Comparison of ENCODE assay signal across 8 cellular contexts in genomic region chr7:138935438-138936079, GRCh38. TPM values are rescaled to one million over a fixed set of nuclear protein-coding genes. Genes with fewer than 3 reads are reported as not detected.
DNase-seq lines count a peak whose midpoint lies in the region; ATAC-seq, FAIRE-seq and TF ChIP-seq lines count a peak whose summit lies in the region.

No MANE protein-coding gene starts in this region.

- no peak overlapping the region for H2AFZ ChIP-seq in K562 (ENCODE audit: low read depth, low read length)

- no peak for TF ChIP-seq RAD21 in K562 (CRISPR knock-in tag; conservative IDR thresholded peaks at IDR 0.05 in 1 of 2, IDR thresholded peaks at IDR 0.05 in 1 of 2)

- no peaks in the 10 kb centered on the region for H3K79me2 ChIP-seq in K562 (ENCODE audit: control insufficient read depth, insufficient read depth, low read length)

- peaks cover 17% of the 10 kb centered on the region for H3K4me1 ChIP-seq in BE2C
- H3K4me1 ChIP-seq in K562 (replicated peaks in 1 of 2; ENCODE audit: control insufficient read depth in 2 of 2, insufficient read depth in 2 of 2, low read length in 2 of 2): 0 out of 5 replicates have a peak, but pooled peaks cover 0 to 5% of the 10 kb centered on the region in 2 experiments
- no peaks in the 10 kb centered on the region for H3K4me1 ChIP-seq in prostate gland (replicated peaks)

- POLR2A ChIA-PET in K562 (lab: Yijun Ruan, JAX): interaction anchor here (0.6 to 1.3 kb wide), 3 partner anchors 11 to 134 kb away, joined by 3 read pairs; no protein-coding TSS in a partner anchor

- H3K27ac ChIP-seq in K562 (ENCODE audit: extremely low read depth, low read depth, low read length) (no peak overlapping the region), prostate gland (peak overlapping the region in 1 of 2 donors; percentile 8)

- ATAC-seq in K562: peak; percentile 88

- CTCF ChIA-PET in K562 (lab: Yijun Ruan, JAX; ENCODE audit: low intra/inter-chr PET ratio): no interaction called here

- TF ChIP-seq CTCF in BE2C (IDR thresholded peaks at IDR 0.05; ENCODE audit: low read depth, low read length) (no peak), K562 (IDR thresholded peaks at IDR 0.05 in 2 of 3, conservative IDR thresholded peaks at IDR 0.05 in 1 of 3; ENCODE audit: insufficient read depth in 2 of 3, low read depth in 1 of 3, low read length in 3 of 3) (no peak), prostate gland (IDR thresholded peaks at IDR 0.05) (no peak)

- H3K27me3 ChIP-seq in BE2C (no peaks in the 10 kb centered on the region), K562 (ENCODE audit: control insufficient read depth in 2 of 2, insufficient read depth in 2 of 2, low read length in 2 of 2) (peaks cover 43 to 65% of the 10 kb centered on the region in 2 experiments), prostate gland (replicated peaks; ENCODE audit: insufficient read depth) (no peaks in the 10 kb centered on the region)

- no peak for TF ChIP-seq POLR2A in K562 (conservative IDR thresholded peaks at IDR 0.05)
- TF ChIP-seq POLR2A in prostate gland (IDR thresholded peaks at IDR 0.05): no peak

- H3K4me2 ChIP-seq in K562 (ENCODE audit: insufficient read depth, low read length): peak overlapping the region; percentile 9; the same call in 1 of the 2 replicates

- in situ Hi-C loops in K562 (cut with MboI): no loop called here

- intact Hi-C loops in K562 (cut with micrococcal nuclease): no loop called here
- intact Hi-C loops in prostate gland (cut with DNase I): no loop called here

- BruUV-seq in K562 (replicated peaks; lab: Mats Ljungman, UMichigan): no TSS peak

- WGBS in K562 (ENCODE audit: insufficient coverage, low coverage, missing lambda C conversion rate): 3% methylated on average over 7 of the region's 7 CpGs
- 30% methylated on average over 7 of the region's 7 CpGs for WGBS in prostate gland

- DNase-seq in BE2C: peak; percentile 87
- DNase-seq in NCI-H187 treated with DMSO at 0.1 percent for 48 hours (lab: John Stamatoyannopoulos, UW): peak; percentile 25
- peak in 2 of 4 experiments; percentile 41 to 66 for DNase-seq in K562 (ENCODE audit: extremely low read depth in 1 of 4, low spot score in 3 of 4)
- DNase-seq in left kidney (ENCODE audit: low read depth, low spot score): peak; percentile 87
- no peak for DNase-seq in HT-29 (ENCODE audit: low spot score)
- DNase-seq in SIG-M5 (lab: John Stamatoyannopoulos, UW): no peak
- no peak for DNase-seq in prostate gland (ENCODE audit: low spot score)
- no peak for DNase-seq in activated CD4-positive, CD25-positive, alpha-beta regulatory T cell treated with anti-CD3 and anti-CD28 coated beads, Interleukin-2, amount 50 U/mL, for 72 hours

- H4K20me1 ChIP-seq in K562 (replicated peaks; ENCODE audit: control insufficient read depth, insufficient read depth, low read length): no peaks in the 10 kb centered on the region

- H3K9ac ChIP-seq in K562 (ENCODE audit: insufficient read depth in 1 of 2, low read depth in 2 of 2, low read length in 2 of 2): no peak overlapping the region

- FAIRE-seq in K562 (lab: Jason Lieb, UNC): no peak

- TF ChIP-seq EP300 in K562 (IDR thresholded peaks at IDR 0.05; ENCODE audit: low read length): no peak

- H3K9me3 ChIP-seq in BE2C: no peaks in the 10 kb centered on the region
- H3K9me3 ChIP-seq in K562 (replicated peaks; ENCODE audit: control insufficient read depth, insufficient read depth, low read depth, low read length): no peaks in the 10 kb centered on the region
- no peaks in the 10 kb centered on the region for H3K9me3 ChIP-seq in prostate gland

- H3K36me3 ChIP-seq in BE2C: no peaks in the 10 kb centered on the region
- no peaks in the 10 kb centered on the region for H3K36me3 ChIP-seq in K562 (ENCODE audit: control insufficient read depth, insufficient read depth, low read length)
- H3K36me3 ChIP-seq in prostate gland: no peaks in the 10 kb centered on the region

- no peaks in the 10 kb centered on the region for H3K9me1 ChIP-seq in K562 (ENCODE audit: control insufficient read depth, insufficient read depth, low read length)

- H3K4me3 ChIP-seq in BE2C (ENCODE audit: low read depth, low read length) (peak overlapping the region; percentile 7; the same call in 1 of the 2 replicates), K562 (no peak overlapping the region), prostate gland (no peak overlapping the region)

TF ChIP-seq in K562, 482 proteins besides CTCF, POLR2A, EP300 and RAD21 (continues in another document):
- TF ChIP-seq ZNF121 (CRISPR knock-in tag; conservative IDR thresholded peaks at IDR 0.05) (no peak), FOXK2 (conservative IDR thresholded peaks at IDR 0.05 in 1 of 2, IDR thresholded peaks at IDR 0.05 in 1 of 2; ENCODE audit: low read depth in 2 of 2) (peak in 1 of 2 experiments; percentile 34; a peak in 1 of 4 replicates), MTA2 (IDR thresholded peaks at IDR 0.05; ENCODE audit: low read depth) (no peak), ZNF407 (IDR thresholded peaks at IDR 0.05; ENCODE audit: low read depth) (no peak), NFE2 (IDR thresholded peaks at IDR 0.05; ENCODE audit: low read depth) (peak; percentile 93), MAFF (IDR thresholded peaks at IDR 0.05; ENCODE audit: low read length) (peak; percentile 66), ZC3H8 (IDR thresholded peaks at IDR 0.05) (no peak)

RNA-seq across cellular contexts. Expression of gene KIAA1549, which starts 45.6 kb away (rescaled TPM):
- polyA plus RNA-seq in BE2C (2012; ENCODE audit: insufficient read depth, insufficient read length, low read depth): 13.2 TPM
- 1.3 and 1.6 TPM in 2 replicates for total RNA-seq in K562 (2011; cell fraction: chromatin; rRNA removed; ENCODE audit: low replicate concordance)
- total RNA-seq in K562 (2011; cell fraction: nucleolus; rRNA removed): 0.53 and 0.67 TPM in 2 replicates
- 0.88 and 1.8 TPM in 2 replicates for total RNA-seq in K562 (2011; cell fraction: nucleoplasm; rRNA removed)
- 0.04 and 0.09 TPM in 2 replicates for total RNA-seq in K562 (2014; rRNA removed)
- 0.07 and 0.10 TPM in 2 replicates for total RNA-seq in K562 (2014; rRNA removed; fragmentation: Illumina TruSeq; extraction: Trizol)
- total RNA-seq in K562 (2015; rRNA removed; fragmentation: Illumina TruSeq; extraction: Trizol): 0.04 TPM in 2 replicates
- total RNA-seq in K562 (2021): 0.25 and 0.29 TPM in 2 replicates
- 0.17 and 0.24 TPM in 2 replicates for polyA plus RNA-seq in K562 (2011; rRNA removed)
- polyA plus RNA-seq in K562 (2011; cell fraction: cytosol; rRNA removed): 0.27 and 0.29 TPM in 2 replicates
- polyA plus RNA-seq in K562 (2011; cell fraction: nucleus; rRNA removed): 0.48 and 0.78 TPM in 2 replicates
- 0.17 and 0.24 TPM in 2 replicates for polyA plus RNA-seq in K562 (2012)
- polyA plus RNA-seq in K562 (2014; fragmentation: Illumina TruSeq; extraction: Trizol): 0.16 and 0.24 TPM in 2 replicates
- under 1 TPM; 0.01 TPM for polyA plus RNA-seq in K562 (2014; fragmentation: Nextera tagmentation; extraction: Ambion mirVana)
- 0.04 and 0.05 TPM in 2 replicates for polyA plus RNA-seq in K562 (2014; rRNA removed)
- polyA minus RNA-seq in K562 (2011; rRNA and poly(A)+ RNA removed): 0.39 and 0.48 TPM in 2 replicates
- polyA minus RNA-seq in K562 (2011; cell fraction: cytosol; rRNA and poly(A)+ RNA removed): 0.10 and 0.55 TPM in 2 replicates
- polyA minus RNA-seq in K562 (2011; cell fraction: nucleus; rRNA and poly(A)+ RNA removed): 0.67 TPM in 2 replicates
- 0.26 and 0.38 TPM in 2 replicates for total RNA-seq in HT-29 (2014; rRNA removed; shearing (Covaris generic))
- 1 to 10 TPM; 3.7 to 8.8 TPM for total RNA-seq in prostate gland

Comparison
In these comparisons a context has a peak if more than half of its experiments do, and no peak if none do; other contexts are left out.
1. DNase-seq: peak in BE2C (single experiment), NCI-H187 treated with DMSO at 0.1 percent for 48 hours (single experiment) and left kidney (single experiment); none in HT-29 (single experiment), SIG-M5 (single experiment), prostate gland (single experiment) and activated CD4-positive, CD25-positive, alpha-beta regulatory T cell treated with anti-CD3 and anti-CD28 coated beads, Interleukin-2, amount 50 U/mL, for 72 hours (single experiment).